ENCODE assay signal across 8 cellular contexts in the genomic region with DNA sequence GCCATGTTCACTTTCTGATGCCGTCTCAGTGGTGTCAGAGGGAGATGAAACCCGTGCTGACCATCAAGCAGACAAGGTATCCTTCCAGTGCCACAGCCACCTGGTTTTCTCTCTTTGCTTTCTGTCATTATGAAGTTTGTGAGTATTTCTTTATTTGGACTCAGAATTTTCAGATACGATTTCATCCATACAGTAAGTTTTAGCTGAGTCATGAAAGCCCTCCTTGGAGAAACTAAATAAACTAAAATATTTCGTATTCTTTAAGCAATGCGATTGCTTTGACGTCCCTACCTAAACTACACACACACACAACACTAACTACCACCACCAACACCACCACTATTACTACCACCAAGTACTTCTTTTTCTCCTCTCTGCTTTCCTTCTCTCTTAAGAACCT.
"Had no signal": no experiment of that assay in that cellular context is flagged by ENCODE, and none has a peak within 500 bp of the region (broad histone marks: within the 10 kb centered on the region; RNA-seq: fewer than 3 reads in every experiment).

No MANE protein-coding gene starts in this region.

- H3K4me3 ChIP-seq: HAP-1 had no signal

- H3K36me3 Mint-ChIP-seq: IgD-negative memory B cell had no signal

- H3K27me3 Mint-ChIP-seq: IgD-negative memory B cell had no signal

- H3K4me1 Mint-ChIP-seq: IgD-negative memory B cell had no signal

- ATAC-seq: HCT116 had no signal

- DNase-seq: GOT3, H7, HFFc6, KG1 had no signal

- H3K27ac ChIP-seq: HL-60 had no signal

- H3K4me3 Mint-ChIP-seq: HFFc6, IgD-negative memory B cell had no signal

- H3K9me3 Mint-ChIP-seq: HFFc6 had no signal

- H3K36me3 ChIP-seq: HAP-1 had no signal

- H3K4me1 ChIP-seq: HAP-1 had no signal

- H3K27ac Mint-ChIP-seq: HFFc6, IgD-negative memory B cell had no signal
